In the genomic region with DNA sequence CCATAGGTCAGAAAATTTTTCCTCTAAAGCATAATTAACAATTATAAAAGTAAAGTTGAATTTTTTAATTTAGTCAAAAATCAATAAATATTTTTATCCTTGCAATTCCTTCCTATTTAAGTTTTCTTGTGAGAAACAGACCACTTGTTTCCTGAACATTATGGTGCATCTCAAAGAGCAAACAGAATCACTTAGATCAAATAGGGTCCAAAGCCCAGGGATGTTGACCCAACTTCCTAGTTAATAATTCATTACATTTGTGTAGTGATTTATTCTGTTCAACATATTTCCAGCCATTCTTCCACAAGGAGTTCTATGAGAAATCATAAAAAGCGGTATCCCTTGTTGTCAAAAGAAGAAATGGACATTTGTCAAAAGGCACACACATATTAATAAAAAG, we compare ENCODE assay signal across 25 cellular contexts.
DNase-seq lines count a peak whose midpoint lies in the region; ATAC-seq and TF ChIP-seq lines count a peak whose summit lies in the region.
"Had no signal": no experiment of that assay in that cellular context is flagged by ENCODE, and none has a peak within 500 bp of the region (broad histone marks: within the 10 kb centered on the region; RNA-seq: fewer than 3 reads in every experiment).

No MANE protein-coding gene starts in this region.

- H3K4me2 ChIP-seq in hepatocyte (peak overlapping the region; percentile 3), neural progenitor cell (no peak overlapping the region)
- H3K4me2 ChIP-seq: BLaER1 had no signal

- H3K79me2 ChIP-seq in hepatocyte, result peaks cover 2% of the 10 kb centered on the region
- H3K79me2 ChIP-seq in neural progenitor cell (ENCODE audit: low read depth), result no peaks in the 10 kb centered on the region

- H3K27me3 ChIP-seq in hepatocyte (no peaks in the 10 kb centered on the region), liver (ENCODE audit: control insufficient read depth in 4 of 4, insufficient read depth in 4 of 4, low read length in 3 of 4) (no peaks in the 10 kb centered on the region), neural progenitor cell (no peaks in the 10 kb centered on the region), transverse colon (no peaks in the 10 kb centered on the region)
- H3K27me3 ChIP-seq: BE2C, BLaER1 had no signal

- TF ChIP-seq RAD21 in liver (IDR thresholded peaks at IDR 0.05), result peak; percentile 26 to 37

- H3K9me3 Mint-ChIP-seq in neural progenitor cell, result no peaks in the 10 kb centered on the region

- H3K27ac ChIP-seq in hepatocyte (peak overlapping the region; percentile 24), liver (ENCODE audit: low read depth in 1 of 2, low read length in 2 of 2) (peak overlapping the region in 1 of 2 donors; percentile 66), neural progenitor cell (no peak overlapping the region), transverse colon (no peak overlapping the region)
- H3K27ac ChIP-seq: BLaER1 had no signal

- WGBS in hepatocyte (ENCODE audit: low lambda C conversion rate, missing lambda C conversion rate), result 0% methylated on average over 1 of the region's 1 CpG
- 8% methylated on average over 1 of the region's 1 CpG for WGBS in liver
- 0 to 31% methylated on average over 1 of the region's 1 CpG for WGBS in transverse colon (ENCODE audit: low coverage in 1 of 2), 2 donors

- H3K9me2 ChIP-seq in hepatocyte (replicated peaks; ENCODE audit: insufficient read depth), result no peaks in the 10 kb centered on the region

- intact Hi-C loops in transverse colon (cut with DNase I; ENCODE audit: low total_unique reads), result no loop called here

- H3K36me3 Mint-ChIP-seq in neural progenitor cell, result no peaks in the 10 kb centered on the region
- H3K36me3 Mint-ChIP-seq: CD14-positive monocyte; CD4-positive, alpha-beta memory T cell; CD4-positive, CD25-positive, alpha-beta regulatory T cell; CD8-positive, alpha-beta memory T cell had no signal

- no peaks in the 10 kb centered on the region for H3F3A ChIP-seq in neural progenitor cell (ENCODE audit: low read depth)

- H3K4me1 ChIP-seq in hepatocyte (ENCODE audit: insufficient read depth), result no peaks in the 10 kb centered on the region
- H3K4me1 ChIP-seq in liver (ENCODE audit: control insufficient read depth in 4 of 4, insufficient read depth in 4 of 4, low read length in 3 of 4), result peaks cover 2 to 29% (median 23%) of the 10 kb centered on the region in 4 donors
- no peaks in the 10 kb centered on the region for H3K4me1 ChIP-seq in neural progenitor cell
- H3K4me1 ChIP-seq in transverse colon, result no peaks in the 10 kb centered on the region
- H3K4me1 ChIP-seq: BE2C, BLaER1 had no signal

- peak overlapping the region; percentile 33 for H3K27ac Mint-ChIP-seq in neural progenitor cell
- H3K27ac Mint-ChIP-seq: CD14-positive monocyte; CD4-positive, alpha-beta memory T cell; CD4-positive, CD25-positive, alpha-beta regulatory T cell; CD8-positive, alpha-beta memory T cell had no signal

- no peaks in the 10 kb centered on the region for H4K20me1 ChIP-seq in hepatocyte (ENCODE audit: insufficient read depth, poor library complexity, severe bottlenecking)
- no peaks in the 10 kb centered on the region for H4K20me1 ChIP-seq in neural progenitor cell (ENCODE audit: low read depth)
- H4K20me1 ChIP-seq: BLaER1 had no signal

- no peak overlapping the region for H3K4me3 ChIP-seq in hepatocyte
- H3K4me3 ChIP-seq in liver (ENCODE audit: low read depth in 1 of 3, low read length in 3 of 3), result no peak overlapping the region
- no peak overlapping the region for H3K4me3 ChIP-seq in neural progenitor cell
- H3K4me3 ChIP-seq in transverse colon, result no peak overlapping the region
- H3K4me3 ChIP-seq: BLaER1, GM12878 had no signal

- in situ Hi-C loops in transverse colon (cut with MboI; ENCODE audit: low pct_ligation_motif_present in 1 of 4, low pct_unique_long_range_greater_than_20kb in 1 of 4, low sequenced_read_pairs in 3 of 4), result no loop called here

- no peak overlapping the region for H3K4me3 Mint-ChIP-seq in neural progenitor cell
- H3K4me3 Mint-ChIP-seq: CD14-positive monocyte; CD4-positive, alpha-beta memory T cell; CD4-positive, CD25-positive, alpha-beta regulatory T cell; CD8-positive, alpha-beta memory T cell had no signal

- no peak for TF ChIP-seq POLR2A in transverse colon (IDR thresholded peaks at IDR 0.05)

- peaks cover 3% of the 10 kb centered on the region for H3K27me3 Mint-ChIP-seq in neural progenitor cell (ENCODE audit: insufficient read depth, low read depth)
- H3K27me3 Mint-ChIP-seq: CD4-positive, alpha-beta memory T cell; CD4-positive, CD25-positive, alpha-beta regulatory T cell; CD8-positive, alpha-beta memory T cell had no signal

- peak; percentile 83 for ATAC-seq in left lobe of liver
- ATAC-seq in HG02973 (IDR thresholded peaks at IDR 0.05; ENCODE audit: unreplicated experiment), result no peak
- no peak for ATAC-seq in HG03095 (IDR thresholded peaks at IDR 0.05; ENCODE audit: unreplicated experiment)
- ATAC-seq: GM12878 had no signal

- H3K4me1 Mint-ChIP-seq in neural progenitor cell, result peaks cover 19% of the 10 kb centered on the region
- H3K4me1 Mint-ChIP-seq: CD14-positive monocyte; CD4-positive, alpha-beta memory T cell; CD4-positive, CD25-positive, alpha-beta regulatory T cell; CD8-positive, alpha-beta memory T cell had no signal

- TF ChIP-seq CTCF in hepatocyte (IDR thresholded peaks at IDR 0.05; ENCODE audit: poor library complexity), result no peak
- no peak for TF ChIP-seq CTCF in liver (IDR thresholded peaks at IDR 0.05; ENCODE audit: low read depth, low read length, missing input control)
- TF ChIP-seq CTCF in neural progenitor cell (IDR thresholded peaks at IDR 0.05), result no peak
- TF ChIP-seq CTCF in transverse colon (IDR thresholded peaks at IDR 0.05), result no peak

- H3K36me3 ChIP-seq in hepatocyte (replicated peaks; ENCODE audit: insufficient read depth, low read depth) (no peaks in the 10 kb centered on the region), liver (ENCODE audit: control insufficient read depth in 4 of 4, insufficient read depth in 3 of 4, low read depth in 1 of 4, low read length in 3 of 4) (no peaks in the 10 kb centered on the region), neural progenitor cell (no peaks in the 10 kb centered on the region), transverse colon (no peaks in the 10 kb centered on the region)
- H3K36me3 ChIP-seq: BE2C, BLaER1 had no signal

- DNase-seq in hepatocyte (ENCODE audit: low spot score) (peak; percentile 26), left lobe of liver (ENCODE audit: low spot score) (no peak), neural progenitor cell (ENCODE audit: low spot score) (no peak), transverse colon (no peak)
- DNase-seq in activated CD4-positive, alpha-beta T cell treated with anti-CD3 and anti-CD28 coated beads for 48 hours, result no peak
- DNase-seq: 8988T; ACHN; BE2C; C1 segment of cervical spinal cord; CD4-positive, alpha-beta memory T cell; CD4-positive, CD25-positive, alpha-beta regulatory T cell; CD8-positive, alpha-beta memory T cell; COR-L47; DMS 273 treated with DMSO at 0.1 percent for 48 hours; DMS153; DMS79; DND-41; EL; GDM1 had no signal

- no peak for TF ChIP-seq EP300 in transverse colon (IDR thresholded peaks at IDR 0.05; ENCODE audit: low read depth)

- H2AFZ ChIP-seq in hepatocyte (no peak overlapping the region), neural progenitor cell (replicated peaks) (no peak overlapping the region)

- H3K9ac ChIP-seq in liver (ENCODE audit: low read depth in 1 of 2, low read length in 2 of 2) (no peak overlapping the region), neural progenitor cell (no peak overlapping the region)
- H3K9ac ChIP-seq: BLaER1 had no signal

- H3K9me3 ChIP-seq in hepatocyte (ENCODE audit: low read depth) (no peaks in the 10 kb centered on the region), liver (ENCODE audit: control insufficient read depth in 4 of 4, low read length in 3 of 4) (no peaks in the 10 kb centered on the region), neural progenitor cell (ENCODE audit: low read depth) (no peaks in the 10 kb centered on the region), transverse colon (no peaks in the 10 kb centered on the region)
- H3K9me3 ChIP-seq: BE2C, BLaER1 had no signal

TF ChIP-seq in liver, 16 proteins besides CTCF, POLR2A, EP300 and RAD21 (continues in another document):
- TF ChIP-seq TAF1 (conservative IDR thresholded peaks at IDR 0.05) (no peak), YY1 (IDR thresholded peaks at IDR 0.05) (peak; percentile 51), RXRA (IDR thresholded peaks at IDR 0.05) (peak; percentile 49 to 60), FOXA1 (IDR thresholded peaks at IDR 0.05) (peak; percentile 50), EGR1 (IDR thresholded peaks at IDR 0.05; ENCODE audit: low read depth in 2 of 2) (no peak), HNF4G (IDR thresholded peaks at IDR 0.05) (peak; percentile 58), NR2F2 (IDR thresholded peaks at IDR 0.05) (no peak), HNF4A (conservative IDR thresholded peaks at IDR 0.05) (peak; percentile 87 to 91), FOXA2 (IDR thresholded peaks at IDR 0.05) (peak; percentile 74)
- TF ChIP-seq, protein P1, sequence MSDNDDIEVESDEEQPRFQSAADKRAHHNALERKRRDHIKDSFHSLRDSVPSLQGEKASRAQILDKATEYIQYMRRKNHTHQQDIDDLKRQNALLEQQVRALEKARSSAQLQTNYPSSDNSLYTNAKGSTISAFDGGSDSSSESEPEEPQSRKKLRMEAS (IDR thresholded peaks at IDR 0.05), result no peak
- TF ChIP-seq, protein P2, sequence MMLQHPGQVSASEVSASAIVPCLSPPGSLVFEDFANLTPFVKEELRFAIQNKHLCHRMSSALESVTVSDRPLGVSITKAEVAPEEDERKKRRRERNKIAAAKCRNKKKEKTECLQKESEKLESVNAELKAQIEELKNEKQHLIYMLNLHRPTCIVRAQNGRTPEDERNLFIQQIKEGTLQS (IDR thresholded peaks at IDR 0.05), result no peak
